11 cellular contexts compared by ENCODE assay signal in the genomic region with DNA sequence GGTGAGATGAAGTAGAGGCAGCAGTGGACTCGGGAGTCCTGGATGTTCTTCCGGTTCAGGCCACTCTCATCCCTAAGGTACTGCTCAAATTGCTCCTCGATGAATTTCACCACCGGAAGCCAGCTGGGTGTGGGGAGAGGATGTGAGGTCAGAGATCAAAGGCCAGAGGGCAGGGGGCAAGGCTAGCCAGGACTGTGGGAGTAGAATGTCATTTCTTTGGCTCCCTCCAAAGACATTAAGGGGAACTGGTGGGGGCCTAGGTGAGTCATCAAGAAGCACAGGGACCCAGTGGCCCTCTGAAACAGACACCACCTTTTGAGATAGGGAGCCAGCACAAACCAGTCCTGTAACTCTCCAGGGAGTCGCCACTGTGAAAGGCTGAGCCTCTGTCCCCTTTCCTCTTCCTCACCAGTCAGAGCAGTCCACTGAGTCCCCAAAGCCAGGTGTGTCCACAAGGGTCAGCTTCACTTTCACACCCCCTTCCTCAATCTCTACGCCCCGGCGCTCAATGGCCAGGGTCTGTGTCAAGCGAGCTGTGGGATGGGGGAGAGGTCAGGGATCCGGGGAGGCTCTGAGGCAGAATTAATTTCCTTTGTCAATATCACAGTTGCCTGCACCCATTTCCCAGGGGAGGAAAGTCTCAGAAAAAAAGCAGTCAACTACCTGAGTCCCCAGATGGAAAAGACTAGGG. TPM values are rescaled to one million over a fixed set of nuclear protein-coding genes. Genes with fewer than 3 reads are reported as not detected.
A peak's percentile ranks its signal among the peaks of the same experiment; 100 is the strongest.
DNase-seq lines count a peak whose midpoint lies in the region; ATAC-seq, FAIRE-seq and TF ChIP-seq lines count a peak whose summit lies in the region.
"Had no signal": no experiment of that assay in that cellular context is flagged by ENCODE, and none has a peak within 500 bp of the region (broad histone marks: within the 10 kb centered on the region; RNA-seq: fewer than 3 reads in every experiment).

No MANE protein-coding gene starts in this region.

- no peaks in the 10 kb centered on the region for H3K27me3 Mint-ChIP-seq in central memory CD8-positive, alpha-beta T cell

- H3K4me3 ChIP-seq in small intestine (ENCODE audit: low read depth in 1 of 2, low read length in 2 of 2) (peak overlapping the region in 1 of 2 donors; percentile 39), pancreas (no peak overlapping the region)
- H3K4me3 ChIP-seq: SK-N-MC had no signal

- peak; percentile 54 for DNase-seq in activated CD4-positive, CD25-positive, alpha-beta regulatory T cell treated with anti-CD3 and anti-CD28 coated beads, Interleukin-2, amount 50 U/mL, for 72 hours
- DNase-seq in central memory CD8-positive, alpha-beta T cell (ENCODE audit: low spot score in 2 of 2): no peak
- no peak for DNase-seq in small intestine
- DNase-seq in NCI-H345 (lab: John Stamatoyannopoulos, UW): no peak
- no peak for DNase-seq in pancreas
- no peak for DNase-seq in erythroblast (lab: John Stamatoyannopoulos, UW)
- DNase-seq: NCI-H1930, retina had no signal

- FAIRE-seq in small intestine (lab: Jason Lieb, UNC): no peak
- no peak for FAIRE-seq in pancreas (lab: Jason Lieb, UNC)

- H3K4me1 Mint-ChIP-seq in central memory CD8-positive, alpha-beta T cell: peaks cover 67% of the 10 kb centered on the region

- WGBS in small intestine, 3 donors: 55 to 66% (median 58%) methylated on average over 10 of the region's 10 CpGs
- 84 to 85% methylated on average over 10 of the region's 10 CpGs for WGBS in pancreas, 2 donors

- no peaks in the 10 kb centered on the region for H3K36me3 ChIP-seq in small intestine (ENCODE audit: control insufficient read depth in 2 of 2, insufficient read depth in 2 of 2, low read length in 2 of 2)
- no peaks in the 10 kb centered on the region for H3K36me3 ChIP-seq in pancreas

- peak overlapping the region; percentile 5 to 43 for H3K27ac ChIP-seq in small intestine (ENCODE audit: low read depth in 1 of 2, low read length in 1 of 2)
- H3K27ac ChIP-seq in pancreas: no peak overlapping the region
- H3K27ac ChIP-seq: SK-N-MC had no signal

- H3K36me3 Mint-ChIP-seq in central memory CD8-positive, alpha-beta T cell (ENCODE audit: insufficient read depth): peaks cover 32% of the 10 kb centered on the region

- peak overlapping the region; percentile 98 for H3K4me3 Mint-ChIP-seq in central memory CD8-positive, alpha-beta T cell

- H3K9me3 ChIP-seq in small intestine (ENCODE audit: control insufficient read depth, low read depth) (no peaks in the 10 kb centered on the region), pancreas (no peaks in the 10 kb centered on the region)

- no peak for TF ChIP-seq CTCF in pancreas (IDR thresholded peaks at IDR 0.05)

- H3K9me3 Mint-ChIP-seq in central memory CD8-positive, alpha-beta T cell: no peaks in the 10 kb centered on the region

- H3K27me3 ChIP-seq in small intestine (ENCODE audit: control insufficient read depth in 2 of 2, insufficient read depth in 2 of 2, low read length in 2 of 2) (no peaks in the 10 kb centered on the region), pancreas (no peaks in the 10 kb centered on the region)

- H3K27ac Mint-ChIP-seq in central memory CD8-positive, alpha-beta T cell (ENCODE audit: low read depth): peak overlapping the region; percentile 83

- TF ChIP-seq POLR2A in erythroblast (IDR thresholded peaks at IDR 0.05; ENCODE audit: low read length): no peak

- no peak for ATAC-seq in activated CD4-positive, CD25-positive, alpha-beta regulatory T cell treated with anti-CD3 and anti-CD28 coated beads, Interleukin-2, amount 50 U/mL, for 24 hours
- no peak for ATAC-seq in central memory CD8-positive, alpha-beta T cell (replicated peaks; ENCODE audit: extremely low read depth, poor library complexity, severe bottlenecking)
- no peak for ATAC-seq in pancreas

- peaks cover 2 to 5% of the 10 kb centered on the region in 2 donors for H3K4me1 ChIP-seq in small intestine (ENCODE audit: control insufficient read depth in 2 of 2, insufficient read depth in 1 of 2, low read depth in 1 of 2, low read length in 1 of 2)
- peaks cover 0 to 4% (median 0%) of the 10 kb centered on the region in 3 donors for H3K4me1 ChIP-seq in pancreas

- intact Hi-C loops in pancreas (cut with DNase I): no loop called here

TF ChIP-seq in PFSK-1, 5 proteins besides CTCF, POLR2A, EP300 and RAD21:
- no peak for TF ChIP-seq FOXP2 (optimal IDR thresholded peaks at IDR 0.05; ENCODE audit: borderline replicate concordance, extremely low read depth, extremely low read length, insufficient read depth)
- TF ChIP-seq TAF1 (IDR thresholded peaks at IDR 0.05; ENCODE audit: borderline replicate concordance, insufficient read depth, low read length): no peak
- 0 out of 2 replicates have a peak, but pooled peaks have one; percentile 27 for TF ChIP-seq POLR2AphosphoS5 (IDR thresholded peaks at IDR 0.05; ENCODE audit: low read depth, low read length)

RNA-seq across cellular contexts. Expression of a gene that starts 0.9 kb away (rescaled TPM):
- polyA plus RNA-seq in PFSK-1 (2012; ENCODE audit: insufficient read length, low read depth): 2.9 TPM
- 10 to 100 TPM in 1 of 3 donors, 1 to 10 TPM in 2; 5.6 to 21.1 (median 7.2) TPM for polyA plus RNA-seq in small intestine
- total RNA-seq in pancreas: 1 to 10 TPM in 5 of 6 donors, under 1 TPM in 1; 0.63 to 1.8 (median 1.2) TPM
- polyA plus RNA-seq in pancreas: 1 to 10 TPM; 2.1 to 3.3 TPM

RNA-seq across cellular contexts. Expression of a gene that starts 6.9 kb away (rescaled TPM):
- polyA plus RNA-seq in PFSK-1 (2012; ENCODE audit: insufficient read length, low read depth): 1.5 TPM
- polyA plus RNA-seq in small intestine (1 to 10 TPM in 1 of 3 donors, under 1 TPM in 1, not detected in 1; 0.82 to 1.9 TPM), pancreas (under 1 TPM; 0.30 to 0.31 TPM)
- total RNA-seq in pancreas: under 1 TPM in 3 of 6 donors, not detected in 3; 0.24 to 0.84 (median 0.38) TPM

RNA-seq across cellular contexts. Expression of a gene that starts 11.2 kb away (rescaled TPM):
- polyA plus RNA-seq in PFSK-1 (2012; ENCODE audit: insufficient read length, low read depth): 40.1 TPM
- 10 to 100 TPM; 30.8 to 46.1 (median 43.0) TPM for polyA plus RNA-seq in small intestine
- total RNA-seq in pancreas: 10 to 100 TPM; 14.5 to 23.3 (median 15.2) TPM
- 10 to 100 TPM; 26.9 to 28.2 TPM for polyA plus RNA-seq in pancreas

RNA-seq across cellular contexts. Expression of a gene that starts 13.7 kb away (rescaled TPM):
- 11.6 TPM for polyA plus RNA-seq in PFSK-1 (2012; ENCODE audit: insufficient read length, low read depth)
- polyA plus RNA-seq in small intestine: 1 to 10 TPM; 1.6 to 7.0 (median 1.8) TPM
- total RNA-seq in pancreas: 1 to 10 TPM; 4.0 to 6.5 (median 4.6) TPM
- polyA plus RNA-seq in pancreas: 1 to 10 TPM; 3.1 to 5.0 TPM

RNA-seq across cellular contexts. Expression of a gene that starts 25.9 kb away (rescaled TPM):
- 25.5 TPM for polyA plus RNA-seq in PFSK-1 (2012; ENCODE audit: insufficient read length, low read depth)
- 1 to 10 TPM; 2.5 to 5.3 (median 3.2) TPM for polyA plus RNA-seq in small intestine
- 1 to 10 TPM; 1.5 to 5.0 (median 3.1) TPM for total RNA-seq in pancreas
- 1 to 10 TPM; 3.0 to 3.8 TPM for polyA plus RNA-seq in pancreas

Comparison
In these comparisons a context has a peak if more than half of its experiments do, and no peak if none do; other contexts are left out.
1. H3K27ac ChIP-seq: peak in small intestine (2 of 2); none in pancreas (0 of 4).